Comparison of ENCODE assay signal across 21 cellular contexts in the genomic region with DNA sequence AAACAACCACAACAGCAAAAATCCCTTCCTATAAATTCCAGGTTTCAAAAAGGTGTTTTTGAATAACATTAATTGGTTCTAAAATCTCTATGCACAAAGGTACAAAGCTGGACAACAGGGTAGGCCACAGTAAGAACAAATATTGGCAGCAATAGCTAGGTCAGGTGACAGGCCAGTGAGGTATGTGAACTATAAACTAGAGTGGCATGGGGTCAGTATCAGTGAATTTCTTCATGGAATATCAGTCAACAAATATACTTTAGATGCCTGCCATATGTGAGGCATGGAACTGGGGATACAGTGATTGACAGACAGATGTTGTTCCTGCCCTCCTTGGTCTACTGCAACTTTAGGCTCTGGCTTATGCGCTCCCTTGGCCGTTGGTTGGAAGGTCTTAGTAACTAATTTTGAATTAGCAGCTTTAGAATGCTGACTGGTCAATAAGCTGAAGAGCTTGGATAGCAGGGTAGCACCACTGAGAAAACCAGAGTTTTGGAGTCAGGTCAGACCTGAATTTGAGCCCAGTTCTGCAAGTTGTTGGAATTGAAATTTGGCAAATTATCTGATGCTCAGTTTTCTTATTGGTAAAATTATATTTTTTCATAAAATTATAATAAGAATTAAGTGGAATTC. TPM values are rescaled to one million over a fixed set of nuclear protein-coding genes. Genes with fewer than 3 reads are reported as not detected.
DNase-seq lines count a peak whose midpoint lies in the region; ATAC-seq, FAIRE-seq and TF ChIP-seq lines count a peak whose summit lies in the region.
"Had no signal": no experiment of that assay in that cellular context is flagged by ENCODE, and none has a peak within 500 bp of the region (broad histone marks: within the 10 kb centered on the region; RNA-seq: fewer than 3 reads in every experiment).

No MANE protein-coding gene starts in this region.

- TF ChIP-seq EP300 in HepG2 (IDR thresholded peaks at IDR 0.05; ENCODE audit: low read depth in 2 of 2, low read length in 2 of 2) (no peak), HepG2 (CRISPR knock-in tag; IDR thresholded peaks at IDR 0.05; ENCODE audit: borderline replicate concordance) (no peak), suprapubic skin (IDR thresholded peaks at IDR 0.05) (no peak)

- no peak overlapping the region for H3K27ac ChIP-seq in HepG2 (ENCODE audit: extremely low read length, insufficient read depth, low read length)
- no peak overlapping the region for H3K27ac ChIP-seq in right lobe of liver
- H3K27ac ChIP-seq in HCT116 (ENCODE audit: low read depth, low read length): no peak overlapping the region
- H3K27ac ChIP-seq in left lung: peak overlapping the region; percentile 10 to 99
- H3K27ac ChIP-seq in suprapubic skin: peak overlapping the region; percentile 12
- H3K27ac ChIP-seq: BLaER1, RWPE1 had no signal

- TF ChIP-seq CTCF in HepG2 (CRISPR knock-in tag; IDR thresholded peaks at IDR 0.05) (no peak), right lobe of liver (IDR thresholded peaks at IDR 0.05) (no peak), HCT116 (IDR thresholded peaks at IDR 0.05 in 2 of 3, conservative IDR thresholded peaks at IDR 0.05 in 1 of 3; ENCODE audit: borderline replicate concordance in 1 of 3, insufficient read depth in 1 of 3, low read depth in 2 of 3, low read length in 2 of 3) (no peak), left lung (IDR thresholded peaks at IDR 0.05) (no peak), suprapubic skin (IDR thresholded peaks at IDR 0.05) (no peak)

- H3K4me1 Mint-ChIP-seq in stimulated activated effector memory CD8-positive, alpha-beta T cell treated with anti-CD3 and anti-CD28 coated beads, Interleukin-12 subunit alpha, Interleukin-12 subunit beta, amount 100 ng/mL, for 72 hours: peaks cover 19% of the 10 kb centered on the region
- H3K4me1 Mint-ChIP-seq in activated T-cell treated with anti-CD3 and anti-CD28 coated beads, Interleukin-2, amount 50 U/mL, for 24 hours (ENCODE audit: low read depth): peaks cover 32% of the 10 kb centered on the region
- H3K4me1 Mint-ChIP-seq in activated CD4-positive, alpha-beta T cell treated with anti-CD3 and anti-CD28 coated beads, Interleukin-2, amount 10 ng/mL, durations not matched to agents 24 days and 14 days: peaks cover 21% of the 10 kb centered on the region

- H3K4me1 ChIP-seq in HepG2 (ENCODE audit: insufficient read depth, low read length) (peaks cover 35% of the 10 kb centered on the region), right lobe of liver (peaks cover 0 to 13% (median 6%) of the 10 kb centered on the region in 4 donors), HCT116 (ENCODE audit: control insufficient read depth in 1 of 2, insufficient read depth in 2 of 2, low read length in 2 of 2) (peaks cover 26 to 33% of the 10 kb centered on the region in 2 experiments), left lung (peaks cover 10 to 34% of the 10 kb centered on the region in 2 donors), suprapubic skin (peaks cover 24% of the 10 kb centered on the region)

- TF ChIP-seq POLR2A in HepG2 (IDR thresholded peaks at IDR 0.05; ENCODE audit: insufficient read depth in 1 of 2, low read depth in 2 of 2, low read length in 2 of 2) (no peak), right lobe of liver (IDR thresholded peaks at IDR 0.05) (no peak), HCT116 (IDR thresholded peaks at IDR 0.05; ENCODE audit: borderline replicate concordance, extremely low read depth, insufficient read depth, insufficient read length) (no peak), suprapubic skin (IDR thresholded peaks at IDR 0.05) (no peak)

- POLR2A ChIA-PET in HepG2 (lab: Yijun Ruan, JAX) (interaction anchor here (1.6 kb wide), 1 partner anchor 622 kb away, joined by 7 read pairs; the partner anchor contains the start of genes MBD5 and ORC4), HCT116 (lab: Charles Lee) (no interaction called here)

- BruUV-seq in HepG2 (replicated peaks; lab: Mats Ljungman, UMichigan): no TSS peak
- BruUV-seq in HCT116 (replicated peaks; lab: Mats Ljungman, UMichigan): no TSS peak

- peaks cover 16% of the 10 kb centered on the region for H4K20me1 ChIP-seq in HepG2 (ENCODE audit: insufficient read depth, low read length)
- H4K20me1 ChIP-seq in HCT116 (ENCODE audit: insufficient read depth): peaks cover 6% of the 10 kb centered on the region; the same call in 1 of the 2 replicates

- in situ Hi-C loops in HepG2 (cut with HindIII; ENCODE audit: extremely low pct_ligation_motif_present, low pct_unique_long_range_greater_than_20kb): loop anchor here (25.0 kb wide), 1 partner anchor 345 kb away; no protein-coding TSS in a partner anchor

- H3K27ac Mint-ChIP-seq in stimulated activated effector memory CD8-positive, alpha-beta T cell treated with anti-CD3 and anti-CD28 coated beads, Interleukin-12 subunit alpha, Interleukin-12 subunit beta, amount 100 ng/mL, for 72 hours: no peak overlapping the region
- no peak overlapping the region for H3K27ac Mint-ChIP-seq in activated T-cell treated with anti-CD3 and anti-CD28 coated beads, Interleukin-2, amount 50 U/mL, for 24 hours
- no peak overlapping the region for H3K27ac Mint-ChIP-seq in activated CD4-positive, alpha-beta T cell treated with anti-CD3 and anti-CD28 coated beads, Interleukin-2, amount 10 ng/mL, durations not matched to agents 24 days and 14 days
- H3K27ac Mint-ChIP-seq: GM23338 had no signal

- H3K4me2 ChIP-seq in HepG2 (ENCODE audit: low read depth, low read length) (no peak overlapping the region; the same call in 1 of the 2 replicates), HCT116 (ENCODE audit: low read length) (peak overlapping the region; percentile 24; the same call in 1 of the 2 replicates)

- CTCF ChIA-PET in HepG2 (lab: Yijun Ruan, JAX; ENCODE audit: low intra/inter-chr PET ratio, low total read pairs) (no interaction called here), HCT116 (lab: Charles Lee) (no interaction called here)

- H3K9ac ChIP-seq in HepG2 (ENCODE audit: insufficient read depth, low read depth, low read length): no peak overlapping the region
- no peak overlapping the region for H3K9ac ChIP-seq in HCT116 (ENCODE audit: low read length)
- H3K9ac ChIP-seq: BLaER1, SK-N-SH had no signal

- H3K4me3 Mint-ChIP-seq in stimulated activated effector memory CD8-positive, alpha-beta T cell treated with anti-CD3 and anti-CD28 coated beads, Interleukin-12 subunit alpha, Interleukin-12 subunit beta, amount 100 ng/mL, for 72 hours: no peak overlapping the region
- no peak overlapping the region for H3K4me3 Mint-ChIP-seq in activated T-cell treated with anti-CD3 and anti-CD28 coated beads, Interleukin-2, amount 50 U/mL, for 24 hours
- no peak overlapping the region for H3K4me3 Mint-ChIP-seq in activated CD4-positive, alpha-beta T cell treated with anti-CD3 and anti-CD28 coated beads, Interleukin-2, amount 10 ng/mL, durations not matched to agents 24 days and 14 days

- no peak for TF ChIP-seq RAD21 in HepG2 (CRISPR knock-in tag; IDR thresholded peaks at IDR 0.05)
- no peak for TF ChIP-seq RAD21 in HCT116 (IDR thresholded peaks at IDR 0.05; ENCODE audit: low read depth)

- H3K36me3 Mint-ChIP-seq in stimulated activated effector memory CD8-positive, alpha-beta T cell treated with anti-CD3 and anti-CD28 coated beads, Interleukin-12 subunit alpha, Interleukin-12 subunit beta, amount 100 ng/mL, for 72 hours: peaks cover 33% of the 10 kb centered on the region
- peaks cover 10% of the 10 kb centered on the region for H3K36me3 Mint-ChIP-seq in activated T-cell treated with anti-CD3 and anti-CD28 coated beads, Interleukin-2, amount 50 U/mL, for 24 hours (ENCODE audit: low read depth)
- peaks cover 7% of the 10 kb centered on the region for H3K36me3 Mint-ChIP-seq in activated CD4-positive, alpha-beta T cell treated with anti-CD3 and anti-CD28 coated beads, Interleukin-2, amount 10 ng/mL, durations not matched to agents 24 days and 14 days (ENCODE audit: low read depth)
- H3K36me3 Mint-ChIP-seq: IgD-negative memory B cell had no signal

- no peaks in the 10 kb centered on the region for H3K36me3 ChIP-seq in HepG2 (replicated peaks in 1 of 2; ENCODE audit: control insufficient read depth in 1 of 2, insufficient read depth in 2 of 2, low read length in 2 of 2)
- H3K36me3 ChIP-seq in right lobe of liver: no peaks in the 10 kb centered on the region
- H3K36me3 ChIP-seq in HCT116 (ENCODE audit: control insufficient read depth in 1 of 2, insufficient read depth in 2 of 2, low read length in 2 of 2): no peaks in the 10 kb centered on the region
- H3K36me3 ChIP-seq in left lung: no peaks in the 10 kb centered on the region
- no peaks in the 10 kb centered on the region for H3K36me3 ChIP-seq in suprapubic skin
- H3K36me3 ChIP-seq: BLaER1, MG63 had no signal

- WGBS in HepG2 (ENCODE audit: low lambda C conversion rate): 81% methylated on average over 2 of the region's 2 CpGs
- no CpG with 5 or more reads among the region's 2 CpGs for WGBS in right lobe of liver (ENCODE audit: insufficient coverage, low coverage, low lambda C conversion rate, missing lambda C conversion rate)
- 77% methylated on average over 2 of the region's 2 CpGs for WGBS in suprapubic skin

- ATAC-seq in HepG2: no peak
- no peak for ATAC-seq in right lobe of liver
- no peak for ATAC-seq in HCT116
- no peak for ATAC-seq in left lung
- ATAC-seq in stimulated activated effector memory CD8-positive, alpha-beta T cell treated with anti-CD3 and anti-CD28 coated beads, Interleukin-12 subunit alpha, Interleukin-12 subunit beta, amount 100 ng/mL, for 72 hours: no peak
- ATAC-seq: GM23338 had no signal

- intact Hi-C loops in HepG2 (cut with micrococcal nuclease; ENCODE audit: unreplicated experiment): loop anchor here (10.0 kb wide), 2 partner anchors 797 to 943 kb away; partner anchors contain the start of genes ACVR2A and MMADHC
- intact Hi-C loops in right lobe of liver (cut with DNase I): no loop called here
- intact Hi-C loops in HCT116 (cut with micrococcal nuclease): loop anchor here (5.0 kb wide), 1 partner anchor 345 kb away; no protein-coding TSS in a partner anchor
- intact Hi-C loops in left lung (cut with DNase I): loop anchor here in 1 of 2 donors (10.0 kb wide), 1 partner anchor 343 kb away; no protein-coding TSS in a partner anchor
- intact Hi-C loops in activated CD4-positive, alpha-beta T cell treated with anti-CD3 and anti-CD28 coated beads, Interleukin-2, amount 10 ng/mL, durations not matched to agents 24 days and 14 days (cut with micrococcal nuclease): loop anchor here (10.0 kb wide), 2 partner anchors 353 to 707 kb away; no protein-coding TSS in a partner anchor

- H2AFZ ChIP-seq in HepG2 (ENCODE audit: low read length) (no peak overlapping the region), HCT116 (ENCODE audit: low read depth, low read length, poor library complexity, severe bottlenecking) (no peak overlapping the region)
- H2AFZ ChIP-seq: GM23338 had no signal

- DNase-seq in HepG2 (ENCODE audit: low spot score) (peak; percentile 54), right lobe of liver (no peak), HCT116 (ENCODE audit: low read depth, low spot score) (no peak), left lung (no peak), suprapubic skin (ENCODE audit: low spot score in 2 of 2) (no peak)
- DNase-seq in stimulated activated effector memory CD8-positive, alpha-beta T cell treated with anti-CD3 and anti-CD28 coated beads, Interleukin-12 subunit alpha, Interleukin-12 subunit beta, amount 100 ng/mL, for 72 hours (ENCODE audit: low spot score in 2 of 2): no peak
- DNase-seq in activated T-cell treated with anti-CD3 and anti-CD28 coated beads, Interleukin-2, amount 50 U/mL, for 24 hours: no peak
- DNase-seq in activated CD4-positive, alpha-beta T cell treated with anti-CD3 and anti-CD28 coated beads, Interleukin-2, amount 10 ng/mL, durations not matched to agents 24 days and 14 days: no peak
- DNase-seq: ACHN, Karpas-422, MG63, NCI-H187, NCI-H2107, NCI-H526 treated with DMSO at 0.1 percent for 48 hours, SIG-M5, SK-N-SH had no signal

- H3K27me3 ChIP-seq in HepG2 (ENCODE audit: control insufficient read depth in 1 of 2, insufficient read depth in 2 of 2, low read length in 2 of 2) (peaks cover 0 to 12% of the 10 kb centered on the region in 2 experiments; a peak in 3 of 5 replicates), right lobe of liver (no peaks in the 10 kb centered on the region), HCT116 (ENCODE audit: insufficient read depth, low read length) (no peaks in the 10 kb centered on the region), left lung (no peaks in the 10 kb centered on the region), suprapubic skin (no peaks in the 10 kb centered on the region)

- peaks cover 19% of the 10 kb centered on the region for H3K79me2 ChIP-seq in HepG2 (ENCODE audit: insufficient read depth, low read length)
- peaks cover 19% of the 10 kb centered on the region for H3K79me2 ChIP-seq in HCT116 (ENCODE audit: insufficient read depth, low read length)

- H3K9me3 ChIP-seq in HepG2 (ENCODE audit: low read length) (no peaks in the 10 kb centered on the region), right lobe of liver (no peaks in the 10 kb centered on the region), HCT116 (ENCODE audit: control insufficient read depth in 1 of 2, insufficient read depth in 1 of 2, low read depth in 1 of 2, low read length in 2 of 2) (no peaks in the 10 kb centered on the region), left lung (no peaks in the 10 kb centered on the region), suprapubic skin (no peaks in the 10 kb centered on the region)
- H3K9me3 ChIP-seq: BLaER1, MG63, SK-N-SH had no signal

- RAD21 ChIA-PET in HCT116 (lab: Charles Lee; ENCODE audit: low non-redundant PET in 1 of 2, low total read pairs in 2 of 2, uncharacterized antibody in 2 of 2, unreplicated experiment in 2 of 2): no interaction called here

- H3K27me3 Mint-ChIP-seq in activated T-cell treated with anti-CD3 and anti-CD28 coated beads, Interleukin-2, amount 50 U/mL, for 24 hours: peaks cover 10% of the 10 kb centered on the region
- H3K27me3 Mint-ChIP-seq in activated CD4-positive, alpha-beta T cell treated with anti-CD3 and anti-CD28 coated beads, Interleukin-2, amount 10 ng/mL, durations not matched to agents 24 days and 14 days: peaks cover 17% of the 10 kb centered on the region

- H3K4me3 ChIP-seq in HepG2 (replicated peaks in 1 of 3; ENCODE audit: insufficient read depth in 1 of 3, low read depth in 2 of 3, low read length in 3 of 3) (no peak overlapping the region), right lobe of liver (no peak overlapping the region), HCT116 (replicated peaks in 1 of 2; ENCODE audit: low read depth in 1 of 2, low read length in 2 of 2) (no peak overlapping the region), left lung (no peak overlapping the region), suprapubic skin (no peak overlapping the region)
- H3K4me3 ChIP-seq: BLaER1, GM23338, MG63 had no signal

- no peaks in the 10 kb centered on the region for H3K9me2 ChIP-seq in HCT116 (ENCODE audit: insufficient read depth)
- H3K9me2 ChIP-seq: SK-N-SH had no signal

- no peak for FAIRE-seq in HepG2 (lab: Jason Lieb, UNC)
- FAIRE-seq: GM18507 had no signal

- H3K9me3 Mint-ChIP-seq in stimulated activated effector memory CD8-positive, alpha-beta T cell treated with anti-CD3 and anti-CD28 coated beads, Interleukin-12 subunit alpha, Interleukin-12 subunit beta, amount 100 ng/mL, for 72 hours: no peaks in the 10 kb centered on the region
- no peaks in the 10 kb centered on the region for H3K9me3 Mint-ChIP-seq in activated T-cell treated with anti-CD3 and anti-CD28 coated beads, Interleukin-2, amount 50 U/mL, for 24 hours
- no peaks in the 10 kb centered on the region for H3K9me3 Mint-ChIP-seq in activated CD4-positive, alpha-beta T cell treated with anti-CD3 and anti-CD28 coated beads, Interleukin-2, amount 10 ng/mL, durations not matched to agents 24 days and 14 days
- H3K9me3 Mint-ChIP-seq: GM23338, IgD-negative memory B cell had no signal

RNA-seq across cellular contexts. Expression of gene EPC2, which starts 2.3 kb away (rescaled TPM):
- total RNA-seq in HepG2 (2016; rRNA removed; fragmentation: Illumina TruSeq; extraction: Trizol) (22.0 and 24.2 TPM in 2 replicates), right lobe of liver (10 to 100 TPM in 2 of 6 experiments, 1 to 10 TPM in 4; 7.7 to 13.3 (median 8.8) TPM), HCT116 (2021; ENCODE audit: unreplicated experiment) (19.6 TPM), left lung (10 to 100 TPM; 28.7 to 30.6 TPM), suprapubic skin (10 to 100 TPM; 22.9 to 30.3 (median 26.9) TPM)
- total RNA-seq in HepG2 (2016; cell fraction: cytosol; rRNA removed; fragmentation: Illumina TruSeq; extraction: Trizol; ENCODE audit: low read depth): 6.5 and 8.3 TPM in 2 replicates
- total RNA-seq in HepG2 (2016; cell fraction: insoluble cytoplasmic fraction; rRNA removed; fragmentation: Illumina TruSeq; extraction: Trizol): 21.5 and 24.1 TPM in 2 replicates
- 19.1 and 21.6 TPM in 2 replicates for total RNA-seq in HepG2 (2016; cell fraction: membrane; rRNA removed; fragmentation: Illumina TruSeq; extraction: Trizol)
- 39.0 and 41.4 TPM in 2 replicates for total RNA-seq in HepG2 (2016; cell fraction: nucleus; rRNA removed; fragmentation: Illumina TruSeq; extraction: Trizol)
- polyA plus RNA-seq in HepG2 (2011; rRNA removed): 19.3 and 20.5 TPM in 2 replicates
- polyA plus RNA-seq in HepG2 (2011; cell fraction: cytosol; rRNA removed): 10.4 and 16.7 TPM in 2 replicates
- polyA plus RNA-seq in HepG2 (2011; cell fraction: nucleus; rRNA removed): 10.3 and 12.5 TPM in 2 replicates
- polyA plus RNA-seq in HepG2 (2012): 18.8 and 21.7 TPM in 2 replicates
- polyA plus RNA-seq in HepG2 (2016; cell fraction: cytosol; fragmentation: Illumina TruSeq; extraction: Trizol; ENCODE audit: low read depth): 3.8 and 4.5 TPM in 2 replicates
- 23.9 and 24.6 TPM in 2 replicates for polyA plus RNA-seq in HepG2 (2016; cell fraction: insoluble cytoplasmic fraction; fragmentation: Illumina TruSeq; extraction: Trizol; ENCODE audit: low read depth)
- 12.6 and 14.5 TPM in 2 replicates for polyA plus RNA-seq in HepG2 (2016; cell fraction: membrane; fragmentation: Illumina TruSeq; extraction: Trizol; ENCODE audit: low read depth)
- 24.7 and 25.2 TPM in 2 replicates for polyA plus RNA-seq in HepG2 (2016; cell fraction: nucleus; fragmentation: Illumina TruSeq; extraction: Trizol; ENCODE audit: insufficient read depth, low read depth)
- polyA minus RNA-seq in HepG2 (2011; rRNA and poly(A)+ RNA removed; ENCODE audit: low replicate concordance): 21.3 and 22.4 TPM in 2 replicates
- polyA minus RNA-seq in HepG2 (2011; cell fraction: cytosol; rRNA and poly(A)+ RNA removed): 16.2 and 18.2 TPM in 2 replicates
- 124 and 162 TPM in 2 replicates for polyA minus RNA-seq in HepG2 (2011; cell fraction: nucleus; rRNA and poly(A)+ RNA removed)
- polyA plus RNA-seq in HCT116 (2012): 9.4 and 10.9 TPM in 2 replicates
- total RNA-seq in activated CD4-positive, alpha-beta T cell treated with anti-CD3 and anti-CD28 coated beads, Interleukin-2, amount 10 ng/mL, durations not matched to agents 24 days and 14 days: 25.4 and 30.6 TPM in 2 replicates

Comparison
In these comparisons a context has a peak if more than half of its experiments do, and no peak if none do; other contexts are left out.
1. intact Hi-C loops: an anchor here in HepG2 (10.0 kb wide), HCT116 (5.0 kb wide) and activated CD4-positive, alpha-beta T cell treated with anti-CD3 and anti-CD28 coated beads, Interleukin-2, amount 10 ng/mL, durations not matched to agents 24 days and 14 days (10.0 kb wide); none called in right lobe of liver.
2. H3K27ac ChIP-seq: peak in left lung (2 of 2) and suprapubic skin (single experiment); none in HepG2 (single experiment), right lobe of liver (0 of 3) and HCT116 (single experiment).